5 cellular contexts compared by ENCODE assay signal in the genomic region with DNA sequence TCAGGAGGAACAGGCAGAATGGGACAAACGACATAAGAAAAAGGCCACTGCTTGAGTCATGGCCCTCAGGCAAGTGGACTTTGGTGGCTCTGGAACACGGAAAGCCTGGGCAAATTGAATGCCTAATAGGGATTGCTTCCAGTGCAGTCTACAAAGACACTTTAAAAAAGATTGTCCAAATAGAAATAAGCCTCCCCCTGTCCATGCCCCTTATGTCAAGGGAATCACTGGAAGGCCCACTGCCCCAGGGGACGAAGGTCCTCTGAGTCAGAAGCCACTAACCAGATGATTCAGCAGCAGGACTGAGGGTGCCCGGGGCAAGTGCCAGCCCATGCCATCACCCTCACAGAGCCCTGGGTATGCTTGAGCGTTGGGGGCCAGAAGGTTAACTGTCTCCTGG. TPM values are rescaled to one million over a fixed set of nuclear protein-coding genes. Genes with fewer than 3 reads are reported as not detected.
"Had no signal": no experiment of that assay in that cellular context is flagged by ENCODE, and none has a peak within 500 bp of the region (broad histone marks: within the 10 kb centered on the region; RNA-seq: fewer than 3 reads in every experiment).

No MANE protein-coding gene starts in this region.

RNA-seq across cellular contexts. Expression of a gene that starts 51.5 kb away (rescaled TPM):
- total RNA-seq: LHCN-M2, Peyer's patch, Right ventricle myocardium inferior, SK-MEL-5, T-cell had no signal
